In the genomic region with DNA sequence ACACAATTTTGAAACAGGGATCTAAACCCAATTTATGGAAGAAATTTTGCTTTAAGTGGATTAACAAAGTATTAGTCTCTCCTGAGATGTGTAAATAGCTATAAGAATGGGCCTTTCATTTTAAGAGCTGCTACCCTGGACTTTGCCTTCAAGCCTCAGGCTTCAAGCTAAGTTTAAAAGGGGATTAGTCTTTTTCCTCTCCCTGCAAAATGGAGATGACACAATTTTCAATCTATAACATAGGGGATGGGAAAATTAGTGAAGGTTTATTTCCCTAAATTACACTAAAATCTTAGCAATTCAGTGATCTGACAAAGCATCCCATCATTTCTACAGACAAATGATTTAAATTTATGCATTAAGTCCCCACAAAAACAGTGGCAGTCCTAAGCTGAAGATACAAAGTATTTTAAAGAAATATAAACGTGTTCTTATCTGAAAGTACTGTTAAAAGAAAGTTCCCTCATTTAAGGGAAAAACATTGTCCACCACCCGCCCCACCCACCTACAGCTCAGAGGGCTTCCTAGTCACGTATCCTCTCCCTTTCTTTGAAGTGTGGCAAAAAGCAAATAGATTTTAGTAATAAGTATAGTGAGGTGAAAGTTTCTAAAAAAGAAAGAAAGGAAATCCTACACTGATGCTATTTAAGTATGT, we compare ENCODE assay signal across 9 cellular contexts. TPM values are rescaled to one million over a fixed set of nuclear protein-coding genes. Genes with fewer than 3 reads are reported as not detected.
DNase-seq lines count a peak whose midpoint lies in the region; ATAC-seq and TF ChIP-seq lines count a peak whose summit lies in the region.
"Had no signal": no experiment of that assay in that cellular context is flagged by ENCODE, and none has a peak within 500 bp of the region (broad histone marks: within the 10 kb centered on the region; RNA-seq: fewer than 3 reads in every experiment).

No MANE protein-coding gene starts in this region.

- H3K4me3 ChIP-seq in CD4-positive, alpha-beta memory T cell (ENCODE audit: low read length in 2 of 2) = no peak overlapping the region

- H3K36me3 Mint-ChIP-seq in CD4-positive, alpha-beta memory T cell = no peaks in the 10 kb centered on the region
- H3K36me3 Mint-ChIP-seq in chondrocyte (ENCODE audit: low read depth) = no peaks in the 10 kb centered on the region

- no peaks in the 10 kb centered on the region for H3K9me3 ChIP-seq in CD4-positive, alpha-beta memory T cell (ENCODE audit: control insufficient read depth in 1 of 2, low read length in 2 of 2)

- peaks cover 22 to 33% (median 27%) of the 10 kb centered on the region in 4 donors for H3K4me1 Mint-ChIP-seq in CD4-positive, alpha-beta memory T cell
- peaks cover 33% of the 10 kb centered on the region for H3K4me1 Mint-ChIP-seq in chondrocyte (ENCODE audit: low read depth)

- no peaks in the 10 kb centered on the region for H3K27me3 ChIP-seq in CD4-positive, alpha-beta memory T cell (ENCODE audit: insufficient read depth, low read length)

- intact Hi-C loops in CD4-positive, alpha-beta memory T cell (cut with micrococcal nuclease) = loop anchor here (1.0 kb wide), 1 partner anchor 8 kb away; no protein-coding TSS in a partner anchor

- peak overlapping the region in 6 of 7 donors; percentile 28 to 73 (median 48) for H3K27ac Mint-ChIP-seq in CD4-positive, alpha-beta memory T cell
- peak overlapping the region; percentile 8 for H3K27ac Mint-ChIP-seq in chondrocyte (ENCODE audit: unreplicated experiment)

- peak; percentile 70 for ATAC-seq in GM21390 (IDR thresholded peaks at IDR 0.05; ENCODE audit: unreplicated experiment)
- ATAC-seq in HG03571 (IDR thresholded peaks at IDR 0.05; ENCODE audit: unreplicated experiment) = peak; percentile 45
- ATAC-seq in GM19455 (IDR thresholded peaks at IDR 0.05; ENCODE audit: unreplicated experiment) = no peak

- no peaks in the 10 kb centered on the region for H3K36me3 ChIP-seq in CD4-positive, alpha-beta memory T cell (ENCODE audit: insufficient read depth, low read length)

- TF ChIP-seq CTCF in chondrocyte (IDR thresholded peaks at IDR 0.05) = no peak

- DNase-seq in CD4-positive, alpha-beta memory T cell = no peak
- DNase-seq in chondrocyte (ENCODE audit: low spot score) (no peak), LoVo (ENCODE audit: low spot score) (no peak), ecto neural progenitor cell (ENCODE audit: low spot score) (no peak)
- DNase-seq in activated CD8-positive, alpha-beta memory T cell treated with anti-CD3 and anti-CD28 coated beads, Interleukin-2, amount 50 U/mL, for 4 hours = no peak
- DNase-seq: DMS153 had no signal

- H3K4me1 ChIP-seq in CD4-positive, alpha-beta memory T cell (ENCODE audit: insufficient read depth, low read length) = peaks cover 26% of the 10 kb centered on the region

- H3K27ac ChIP-seq in CD4-positive, alpha-beta memory T cell (ENCODE audit: low read depth, low read length) = no peak overlapping the region

- CTCF ChIA-PET in CD4-positive, alpha-beta memory T cell (lab: Charles Lee; ENCODE audit: partially characterized antibody) = interaction anchor here (1.0 to 1.7 kb wide), 5 partner anchors 14 to 37 kb away, joined by 3 to 4 read pairs (median 3); a partner anchor contains a TSS

- no peaks in the 10 kb centered on the region for H3K9me3 Mint-ChIP-seq in CD4-positive, alpha-beta memory T cell
- H3K9me3 Mint-ChIP-seq in chondrocyte (ENCODE audit: low read depth) = no peaks in the 10 kb centered on the region

- peak overlapping the region in 7 of 8 donors; percentile 2 to 75 (median 37) for H3K4me3 Mint-ChIP-seq in CD4-positive, alpha-beta memory T cell
- H3K4me3 Mint-ChIP-seq in chondrocyte (ENCODE audit: unreplicated experiment) = no peak overlapping the region

- POLR2A ChIA-PET in CD4-positive, alpha-beta memory T cell (lab: Charles Lee; ENCODE audit: partially characterized antibody) = interaction anchor here (1.2 to 1.8 kb wide), 5 partner anchors 8 to 54 kb away, joined by 3 to 10 read pairs (median 6); a partner anchor contains a TSS

- H3K27me3 Mint-ChIP-seq in CD4-positive, alpha-beta memory T cell = no peaks in the 10 kb centered on the region
- no peaks in the 10 kb centered on the region for H3K27me3 Mint-ChIP-seq in chondrocyte (ENCODE audit: low read depth)

RNA-seq across cellular contexts. Expression of a gene that starts 14.5 kb away (rescaled TPM):
- total RNA-seq in CD4-positive, alpha-beta memory T cell = 1 to 10 TPM; 4.3 to 4.6 TPM
- 1 to 10 TPM; 2.3 to 3.6 TPM for polyA plus RNA-seq in CD4-positive, alpha-beta memory T cell
- total RNA-seq in chondrocyte = 8.0 to 14.0 TPM (median 10.3 TPM) in 3 replicates
